14 cellular contexts compared by ENCODE assay signal in genomic region chr3:56917337-56917697, GRCh38.
A peak's percentile ranks its signal among the peaks of the same experiment; 100 is the strongest.
DNase-seq lines count a peak whose midpoint lies in the region; ATAC-seq and TF ChIP-seq lines count a peak whose summit lies in the region.
"Had no signal": no experiment of that assay in that cellular context is flagged by ENCODE, and none has a peak within 500 bp of the region (broad histone marks: within the 10 kb centered on the region; RNA-seq: fewer than 3 reads in every experiment).

No MANE protein-coding gene starts in this region.

- H3K9ac ChIP-seq in BLaER1 = no peak overlapping the region

- H3K9me3 Mint-ChIP-seq in CD8-positive, alpha-beta memory T cell = no peaks in the 10 kb centered on the region
- H3K9me3 Mint-ChIP-seq in activated CD4-positive, alpha-beta memory T cell treated with anti-CD3 and anti-CD28 coated beads for 36 hours = no peaks in the 10 kb centered on the region
- H3K9me3 Mint-ChIP-seq in memory B cell = no peaks in the 10 kb centered on the region
- H3K9me3 Mint-ChIP-seq: mesothelial cell of epicardium had no signal

- H3K4me3 Mint-ChIP-seq in CD8-positive, alpha-beta memory T cell = peak overlapping the region; percentile 90 to 95 (median 92)
- peak overlapping the region; percentile 74 for H3K4me3 Mint-ChIP-seq in activated CD4-positive, alpha-beta memory T cell treated with anti-CD3 and anti-CD28 coated beads for 36 hours
- H3K4me3 Mint-ChIP-seq in memory B cell = peak overlapping the region; percentile 77
- H3K4me3 Mint-ChIP-seq: mesothelial cell of epicardium had no signal

- no peak overlapping the region for H3K27ac ChIP-seq in BLaER1
- H3K27ac ChIP-seq in CD8-positive, alpha-beta memory T cell (ENCODE audit: low read depth, low read length) = no peak overlapping the region
- H3K27ac ChIP-seq: C4-2B, pancreas, RWPE1 had no signal

- peaks cover 77 to 93% (median 89%) of the 10 kb centered on the region in 3 donors for H3K4me1 Mint-ChIP-seq in CD8-positive, alpha-beta memory T cell
- H3K4me1 Mint-ChIP-seq in activated CD4-positive, alpha-beta memory T cell treated with anti-CD3 and anti-CD28 coated beads for 36 hours (ENCODE audit: low read depth) = peaks cover 78% of the 10 kb centered on the region
- peaks cover 53% of the 10 kb centered on the region for H3K4me1 Mint-ChIP-seq in memory B cell

- ATAC-seq in memory B cell (ENCODE audit: low read depth) = no peak
- no peak for ATAC-seq in omental fat pad (ENCODE audit: low FRiP score)
- ATAC-seq: pancreas had no signal

- no peak for TF ChIP-seq CTCF in omental fat pad (IDR thresholded peaks at IDR 0.05)
- no peak for TF ChIP-seq CTCF in foreskin fibroblast (IDR thresholded peaks at IDR 0.05; ENCODE audit: low read depth, low read length)

- H3K4me3 ChIP-seq in BLaER1 = no peak overlapping the region
- H3K4me3 ChIP-seq in CD8-positive, alpha-beta memory T cell (ENCODE audit: low read length) = peak overlapping the region; percentile 44
- H3K4me3 ChIP-seq in foreskin fibroblast (ENCODE audit: low read depth in 1 of 2, low read length in 2 of 2) = no peak overlapping the region
- H3K4me3 ChIP-seq: pancreas had no signal

- H3K27me3 ChIP-seq in BLaER1 = no peaks in the 10 kb centered on the region
- H3K27me3 ChIP-seq in CD8-positive, alpha-beta memory T cell (ENCODE audit: insufficient read depth, low read length, poor library complexity, severe bottlenecking) = no peaks in the 10 kb centered on the region
- H3K27me3 ChIP-seq: pancreas had no signal

- H3K4me1 ChIP-seq in BLaER1 = peaks cover 34% of the 10 kb centered on the region
- H3K4me1 ChIP-seq in CD8-positive, alpha-beta memory T cell (ENCODE audit: insufficient read depth, low read length) = peaks cover 78% of the 10 kb centered on the region

- H3K36me3 Mint-ChIP-seq in CD8-positive, alpha-beta memory T cell = peaks cover 0 to 10% (median 1%) of the 10 kb centered on the region in 3 donors
- H3K36me3 Mint-ChIP-seq in activated CD4-positive, alpha-beta memory T cell treated with anti-CD3 and anti-CD28 coated beads for 36 hours = peaks cover 2% of the 10 kb centered on the region
- peaks cover 6% of the 10 kb centered on the region for H3K36me3 Mint-ChIP-seq in memory B cell

- H3K27me3 Mint-ChIP-seq in CD8-positive, alpha-beta memory T cell = no peaks in the 10 kb centered on the region
- H3K27me3 Mint-ChIP-seq in activated CD4-positive, alpha-beta memory T cell treated with anti-CD3 and anti-CD28 coated beads for 36 hours = no peaks in the 10 kb centered on the region
- no peaks in the 10 kb centered on the region for H3K27me3 Mint-ChIP-seq in memory B cell

- H3K9me3 ChIP-seq in BLaER1 = no peaks in the 10 kb centered on the region
- H3K9me3 ChIP-seq in CD8-positive, alpha-beta memory T cell (ENCODE audit: low read length) = no peaks in the 10 kb centered on the region
- H3K9me3 ChIP-seq: pancreas had no signal

- CTCF ChIA-PET in CD8-positive, alpha-beta memory T cell (lab: Charles Lee) = interaction anchor here (1.5 to 6.8 kb wide), 8 partner anchors 11 to 215 kb away, joined by 4 to 43 read pairs (median 5); partner anchors contain the start of gene ARHGEF3
- CTCF ChIA-PET in activated CD4-positive, alpha-beta memory T cell treated with anti-CD3 and anti-CD28 coated beads for 36 hours (lab: Charles Lee) = interaction anchor here (0.6 to 5.7 kb wide), 9 partner anchors 9 to 235 kb away, joined by 3 to 64 read pairs (median 4); partner anchors contain the start of gene ARHGEF3

- peak overlapping the region; percentile 50; the same call in 1 of the 2 replicates for H3K4me2 ChIP-seq in BLaER1

- no peak for DNase-seq in CD8-positive, alpha-beta memory T cell
- DNase-seq in activated CD4-positive, alpha-beta memory T cell treated with anti-CD3 and anti-CD28 coated beads for 36 hours = no peak
- DNase-seq in memory B cell (ENCODE audit: low spot score in 2 of 2) (no peak), omental fat pad (ENCODE audit: low spot score) (no peak), foreskin fibroblast (no peak), NCI-H1436 treated with DMSO at 0.1 percent for 48 hours (lab: John Stamatoyannopoulos, UW) (no peak)
- DNase-seq: central memory CD4-positive, alpha-beta T cell; NCI-H748 treated with DMSO at 0.1 percent for 48 hours; pancreas; T-helper 9 cell had no signal

- POLR2A ChIA-PET in CD8-positive, alpha-beta memory T cell (lab: Charles Lee) = interaction anchor here (0.7 to 3.4 kb wide), 5 partner anchors 117 to 360 kb away, joined by 3 to 25 read pairs (median 3); partner anchors contain the start of genes ARHGEF3 and CCDC66
- POLR2A ChIA-PET in activated CD4-positive, alpha-beta memory T cell treated with anti-CD3 and anti-CD28 coated beads for 36 hours (lab: Charles Lee) = interaction anchor here (0.9 to 4.2 kb wide), 7 partner anchors 14 to 119 kb away, joined by 4 to 26 read pairs (median 9); partner anchors contain the start of gene ARHGEF3

- no peaks in the 10 kb centered on the region for H3K36me3 ChIP-seq in BLaER1
- no peaks in the 10 kb centered on the region for H3K36me3 ChIP-seq in CD8-positive, alpha-beta memory T cell (ENCODE audit: insufficient read depth, low read length)
- H3K36me3 ChIP-seq: pancreas had no signal

- intact Hi-C loops in activated CD4-positive, alpha-beta memory T cell treated with anti-CD3 and anti-CD28 coated beads for 36 hours (cut with micrococcal nuclease) = loop anchor here (2.0 to 5.0 kb wide), 4 partner anchors 31 to 215 kb away; no protein-coding TSS in a partner anchor

- H3K27ac Mint-ChIP-seq in CD8-positive, alpha-beta memory T cell = peak overlapping the region; percentile 90 to 99 (median 94)
- H3K27ac Mint-ChIP-seq in activated CD4-positive, alpha-beta memory T cell treated with anti-CD3 and anti-CD28 coated beads for 36 hours = peak overlapping the region; percentile 92
- peak overlapping the region; percentile 98 for H3K27ac Mint-ChIP-seq in memory B cell
- H3K27ac Mint-ChIP-seq: mesothelial cell of epicardium had no signal

- no peaks in the 10 kb centered on the region for H4K20me1 ChIP-seq in BLaER1
